In the genomic region with DNA sequence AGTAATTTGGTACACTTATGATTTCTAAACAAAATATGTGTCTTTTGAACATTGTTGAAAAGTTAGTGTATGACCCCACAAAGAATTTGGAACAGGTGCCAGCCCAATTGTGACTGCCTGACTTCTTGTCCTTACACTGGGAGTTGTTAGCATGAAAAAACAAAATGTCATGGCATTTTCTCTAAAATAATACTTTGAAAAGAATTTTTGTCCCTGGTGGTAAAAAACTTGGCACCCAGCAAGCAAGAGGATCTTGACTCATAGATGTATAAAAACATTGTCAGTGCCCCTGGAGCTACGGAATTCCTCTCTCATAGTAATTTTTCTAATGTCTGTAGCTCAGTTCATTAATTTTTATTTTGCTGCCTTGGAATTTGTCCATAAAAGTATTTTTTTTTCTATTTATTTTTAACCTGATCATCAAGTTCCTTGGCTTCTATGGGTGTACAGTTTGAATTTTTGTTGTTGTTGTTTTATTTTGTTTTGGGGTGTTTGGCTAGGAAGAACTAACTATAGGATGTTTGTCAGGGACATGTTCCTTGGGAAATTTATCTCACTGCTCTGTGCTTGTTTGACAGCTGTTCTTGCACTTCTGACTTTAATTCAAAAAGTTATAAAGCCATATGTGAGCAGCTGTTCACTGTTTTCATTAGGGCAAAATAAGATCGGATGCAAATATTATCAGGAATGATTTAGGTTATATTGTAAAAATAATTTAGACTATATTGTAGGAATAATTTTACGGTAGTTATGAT, we compare ENCODE assay signal across 16 cellular contexts.
DNase-seq lines count a peak whose midpoint lies in the region; ATAC-seq and TF ChIP-seq lines count a peak whose summit lies in the region.
"Had no signal": no experiment of that assay in that cellular context is flagged by ENCODE, and none has a peak within 500 bp of the region (broad histone marks: within the 10 kb centered on the region; RNA-seq: fewer than 3 reads in every experiment).

No MANE protein-coding gene starts in this region.

- peak; percentile 9 for DNase-seq in HS-5 (ENCODE audit: low read depth)
- DNase-seq in brain pericyte (ENCODE audit: low read depth, low spot score), result peak; percentile 42
- DNase-seq in kidney tubule cell (ENCODE audit: low spot score), result peak; percentile 23
- DNase-seq in BE2C, result no peak
- DNase-seq in NAMALWA (ENCODE audit: low spot score), result no peak
- DNase-seq in mucosa of descending colon, result no peak
- no peak for DNase-seq in iPS-NIHi11 (ENCODE audit: low spot score)
- DNase-seq: C1 segment of cervical spinal cord; GF-D8; MM.1S; stimulated activated CD4-positive, alpha-beta T cell treated with anti-CD3 and anti-CD28 coated beads, Interleukin-15, amount 100 ng/mL, for 24 hours; stimulated activated CD8-positive, alpha-beta memory T cell treated with anti-CD3 and anti-CD28 coated beads, Interleukin-4, amount 100 ng/mL, for 48 hours; uterus had no signal

- TF ChIP-seq CTCF in BE2C (IDR thresholded peaks at IDR 0.05; ENCODE audit: low read depth, low read length), result no peak
- TF ChIP-seq CTCF in mucosa of descending colon (IDR thresholded peaks at IDR 0.05), result no peak

- H3K27ac ChIP-seq in ACC112 (ENCODE audit: low read depth, low read length), result peak overlapping the region; percentile 68
- H3K27ac ChIP-seq: esophagus muscularis mucosa, uterus, VCaP had no signal

- H3K27me3 ChIP-seq in ACC112 (ENCODE audit: insufficient read depth, low read length), result no peaks in the 10 kb centered on the region
- no peaks in the 10 kb centered on the region for H3K27me3 ChIP-seq in BE2C
- H3K27me3 ChIP-seq: esophagus muscularis mucosa, uterus had no signal

- H3K36me3 ChIP-seq in ACC112 (ENCODE audit: insufficient read depth, low read length), result no peaks in the 10 kb centered on the region
- no peaks in the 10 kb centered on the region for H3K36me3 ChIP-seq in BE2C
- no peaks in the 10 kb centered on the region for H3K36me3 ChIP-seq in mucosa of descending colon (ENCODE audit: low read depth)
- H3K36me3 ChIP-seq: esophagus muscularis mucosa, uterus had no signal

- no peak for ATAC-seq in mucosa of descending colon

- intact Hi-C loops in mucosa of descending colon (cut with DNase I, micrococcal nuclease), result no loop called here

- H2AFZ ChIP-seq in ACC112 (ENCODE audit: low read length, unreplicated experiment), result no peak overlapping the region

- H3K4me1 ChIP-seq in ACC112 (ENCODE audit: control insufficient read depth, insufficient read depth, low read length, unreplicated experiment) (peaks cover 23% of the 10 kb centered on the region), BE2C (no peaks in the 10 kb centered on the region), mucosa of descending colon (ENCODE audit: low read depth) (no peaks in the 10 kb centered on the region)
- H3K4me1 ChIP-seq: uterus had no signal

- H3K9me3 ChIP-seq in BE2C, result no peaks in the 10 kb centered on the region
- H3K9me3 ChIP-seq in mucosa of descending colon, result no peaks in the 10 kb centered on the region
- H3K9me3 ChIP-seq: esophagus muscularis mucosa, uterus had no signal

- H3K79me2 ChIP-seq in ACC112 (ENCODE audit: control insufficient read depth, insufficient read depth, low read length, unreplicated experiment), result no peaks in the 10 kb centered on the region

- H3K4me3 ChIP-seq in ACC112 (ENCODE audit: low read depth, low read length) (no peak overlapping the region; the same call in 1 of the 2 replicates), BE2C (ENCODE audit: low read depth, low read length) (no peak overlapping the region), mucosa of descending colon (no peak overlapping the region)
- H3K4me3 ChIP-seq: esophagus muscularis mucosa, uterus had no signal

Comparison
In these comparisons a context has a peak if more than half of its experiments do, and no peak if none do; other contexts are left out.
1. DNase-seq: peak in HS-5 (single experiment), brain pericyte (single experiment) and kidney tubule cell (single experiment); none in BE2C (single experiment), NAMALWA (single experiment), mucosa of descending colon (0 of 3) and iPS-NIHi11 (single experiment).